In the genomic region with DNA sequence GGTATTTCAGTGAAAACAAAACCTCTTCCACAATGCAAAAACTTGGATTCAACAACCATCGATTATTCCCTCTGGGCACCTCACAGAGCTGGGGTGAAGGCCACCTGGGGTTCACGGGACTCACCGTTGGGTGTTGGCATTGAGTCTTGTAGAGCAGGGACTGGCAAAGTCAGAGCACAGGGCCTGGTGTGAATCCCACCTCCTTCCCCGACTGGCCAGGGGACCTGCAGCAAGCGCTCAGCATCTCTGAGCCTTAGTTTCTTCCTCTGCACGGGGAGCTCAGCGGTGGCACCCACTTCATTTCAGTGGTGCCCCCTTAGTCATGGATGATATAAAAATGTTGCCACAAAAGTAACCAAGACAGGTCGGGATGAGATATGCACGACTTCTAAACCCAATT, we compare ENCODE assay signal across 19 cellular contexts.
DNase-seq lines count a peak whose midpoint lies in the region; ATAC-seq and TF ChIP-seq lines count a peak whose summit lies in the region.
"Had no signal": no experiment of that assay in that cellular context is flagged by ENCODE, and none has a peak within 500 bp of the region (broad histone marks: within the 10 kb centered on the region; RNA-seq: fewer than 3 reads in every experiment).

No MANE protein-coding gene starts in this region.

- H3K4me3 Mint-ChIP-seq in HFFc6, result no peak overlapping the region
- H3K4me3 Mint-ChIP-seq: activated B cell treated with CpG ODN at 0.5 μM for 24 hours; activated T-cell treated with anti-CD3 and anti-CD28 coated beads, Interleukin-2, amount 50 U/mL, for 24 hours; CD4-positive, alpha-beta memory T cell; stimulated activated naive CD8-positive, alpha-beta T cell treated with anti-CD3 and anti-CD28 coated beads, Interleukin-15, Interleukin-2, amounts not matched to agents 100 ng/mL and 50 ng/mL, for 24 hours had no signal

- H3K23ac ChIP-seq in neuronal stem cell (ENCODE audit: low read depth, low read length, poor library complexity), result no peak overlapping the region

- H2BK15ac ChIP-seq in neuronal stem cell (ENCODE audit: low read length), result no peak overlapping the region

- H2AK5ac ChIP-seq in neuronal stem cell (ENCODE audit: low read depth, low read length), result no peak overlapping the region

- peak; percentile 17 for DNase-seq in activated CD4-positive, CD25-positive, alpha-beta regulatory T cell treated with anti-CD3 and anti-CD28 coated beads, Interleukin-2, amount 50 U/mL, for 72 hours
- peak; percentile 2 for DNase-seq in stimulated activated CD4-positive, alpha-beta T cell treated with anti-CD3 and anti-CD28 coated beads, Interleukin-4, amount 100 ng/mL, for 24 hours
- no peak for DNase-seq in stimulated activated CD4-positive, alpha-beta T cell treated with anti-CD3 and anti-CD28 coated beads, Interleukin-4, amount 100 ng/mL, for 4 hours
- DNase-seq in neuronal stem cell (ENCODE audit: low spot score), result no peak
- peak; percentile 24 for DNase-seq in ureter (ENCODE audit: low spot score)
- no peak for DNase-seq in HFFc6
- DNase-seq: activated B cell treated with CpG ODN at 0.5 μM for 24 hours; activated naive CD4-positive, alpha-beta T cell; activated T-cell treated with anti-CD3 and anti-CD28 coated beads, Interleukin-2, amount 50 U/mL, for 24 hours; amniotic stem cell; CD4-positive, alpha-beta memory T cell; SJCRH30; T1000 had no signal

- no peak overlapping the region for H2BK120ac ChIP-seq in neuronal stem cell (ENCODE audit: low read depth, low read length)

- H4K91ac ChIP-seq in neuronal stem cell (ENCODE audit: low read depth, low read length, poor library complexity), result no peak overlapping the region

- peaks cover 3% of the 10 kb centered on the region for H3K27me3 Mint-ChIP-seq in HFFc6 (ENCODE audit: insufficient read depth)
- H3K27me3 Mint-ChIP-seq: activated T-cell treated with anti-CD3 and anti-CD28 coated beads, Interleukin-2, amount 50 U/mL, for 24 hours; CD4-positive, alpha-beta memory T cell; stimulated activated naive CD8-positive, alpha-beta T cell treated with anti-CD3 and anti-CD28 coated beads, Interleukin-15, Interleukin-2, amounts not matched to agents 100 ng/mL and 50 ng/mL, for 24 hours had no signal

- peak overlapping the region; percentile 58 for H2BK12ac ChIP-seq in neuronal stem cell (ENCODE audit: low read length)

- H3K4me1 Mint-ChIP-seq in HFFc6 (ENCODE audit: low read depth), result no peaks in the 10 kb centered on the region

- no CpG with 5 or more reads among the region's 9 CpGs for WGBS in neuronal stem cell (ENCODE audit: extremely low coverage in 2 of 2, insufficient read length in 2 of 2, insufficient replicate concordance in 1 of 2), 2 donors

- H3K4me3 ChIP-seq in neuronal stem cell (ENCODE audit: low read length in 2 of 2), result no peak overlapping the region
- H3K4me3 ChIP-seq: breast epithelium, colonic mucosa, SJCRH30 had no signal

- H3K9ac ChIP-seq in neuronal stem cell (ENCODE audit: low read depth, low read length, poor library complexity), result no peak overlapping the region

- H2BK5ac ChIP-seq in neuronal stem cell (ENCODE audit: low read length), result no peak overlapping the region

- H3K9me3 ChIP-seq in neuronal stem cell (replicated peaks in 1 of 2; ENCODE audit: control insufficient read depth in 2 of 2, insufficient read depth in 1 of 2, low read depth in 1 of 2, low read length in 2 of 2), result peaks cover 0 to 27% of the 10 kb centered on the region in 2 donors
- H3K9me3 ChIP-seq: breast epithelium, colonic mucosa, SJCRH30 had no signal

- no peaks in the 10 kb centered on the region for H3K36me3 ChIP-seq in neuronal stem cell (replicated peaks in 1 of 2; ENCODE audit: control insufficient read depth in 2 of 2, insufficient read depth in 2 of 2, low read length in 2 of 2)
- H3K36me3 ChIP-seq: breast epithelium, colonic mucosa, SJCRH30 had no signal

- no peak overlapping the region for H2AFZ ChIP-seq in neuronal stem cell (ENCODE audit: low read length)

- H3K18ac ChIP-seq in neuronal stem cell (ENCODE audit: low read length), result peak overlapping the region; percentile 17

- no peaks in the 10 kb centered on the region for H3K36me3 Mint-ChIP-seq in HFFc6 (ENCODE audit: low read depth)
- H3K36me3 Mint-ChIP-seq: CD4-positive, alpha-beta memory T cell had no signal

- TF ChIP-seq CTCF in HFFc6 (IDR thresholded peaks at IDR 0.05), result no peak

- H3K9me3 Mint-ChIP-seq in HFFc6, result no peaks in the 10 kb centered on the region
- H3K9me3 Mint-ChIP-seq: activated B cell treated with CpG ODN at 0.5 μM for 24 hours; activated T-cell treated with anti-CD3 and anti-CD28 coated beads, Interleukin-2, amount 50 U/mL, for 24 hours; CD4-positive, alpha-beta memory T cell; stimulated activated naive CD8-positive, alpha-beta T cell treated with anti-CD3 and anti-CD28 coated beads, Interleukin-15, Interleukin-2, amounts not matched to agents 100 ng/mL and 50 ng/mL, for 24 hours had no signal

- no peak overlapping the region for H3K4me2 ChIP-seq in neuronal stem cell (ENCODE audit: insufficient read depth, low read length, poor library complexity, severe bottlenecking)

- H3K27ac ChIP-seq in neuronal stem cell (replicated peaks; ENCODE audit: low read length), result no peak overlapping the region
- H3K27ac ChIP-seq: colonic mucosa, HL-60, SJCRH30 had no signal

- H3K4me1 ChIP-seq in neuronal stem cell (ENCODE audit: control insufficient read depth in 2 of 2, insufficient read depth in 1 of 2, low read depth in 1 of 2, low read length in 2 of 2), result no peaks in the 10 kb centered on the region
- H3K4me1 ChIP-seq: breast epithelium, colonic mucosa had no signal

- no peak overlapping the region for H4K8ac ChIP-seq in neuronal stem cell (ENCODE audit: low read depth, low read length)

- H3K27me3 ChIP-seq in neuronal stem cell (ENCODE audit: control insufficient read depth in 3 of 3, insufficient read depth in 3 of 3, low read depth in 1 of 3, low read length in 3 of 3), result peaks cover 0 to 20% (median 0%) of the 10 kb centered on the region in 3 experiments
- H3K27me3 ChIP-seq: breast epithelium, colonic mucosa had no signal

- no peak overlapping the region for H3K14ac ChIP-seq in neuronal stem cell (ENCODE audit: low read length)

- H3K79me1 ChIP-seq in neuronal stem cell (ENCODE audit: low read depth, low read length), result no peaks in the 10 kb centered on the region

- H3K4ac ChIP-seq in neuronal stem cell (ENCODE audit: low read length), result no peak overlapping the region

- H3K27ac Mint-ChIP-seq in HFFc6, result no peak overlapping the region
- H3K27ac Mint-ChIP-seq: activated B cell treated with CpG ODN at 0.5 μM for 24 hours; activated T-cell treated with anti-CD3 and anti-CD28 coated beads, Interleukin-2, amount 50 U/mL, for 24 hours; stimulated activated naive CD8-positive, alpha-beta T cell treated with anti-CD3 and anti-CD28 coated beads, Interleukin-15, Interleukin-2, amounts not matched to agents 100 ng/mL and 50 ng/mL, for 24 hours had no signal

- no peak for ATAC-seq in activated CD4-positive, CD25-positive, alpha-beta regulatory T cell treated with anti-CD3 and anti-CD28 coated beads, Interleukin-2, amount 50 U/mL, for 24 hours
- no peak for ATAC-seq in GM21737 (IDR thresholded peaks at IDR 0.05; ENCODE audit: unreplicated experiment)

Comparison
In these comparisons a context has a peak if more than half of its experiments do, and no peak if none do; other contexts are left out.
1. DNase-seq: peak in activated CD4-positive, CD25-positive, alpha-beta regulatory T cell treated with anti-CD3 and anti-CD28 coated beads, Interleukin-2, amount 50 U/mL, for 72 hours (single experiment), stimulated activated CD4-positive, alpha-beta T cell treated with anti-CD3 and anti-CD28 coated beads, Interleukin-4, amount 100 ng/mL, for 24 hours (single experiment) and ureter (single experiment); none in stimulated activated CD4-positive, alpha-beta T cell treated with anti-CD3 and anti-CD28 coated beads, Interleukin-4, amount 100 ng/mL, for 4 hours (0 of 2), neuronal stem cell (single experiment) and HFFc6 (single experiment).